Comparison of ENCODE assay signal across 1 cellular context in the genomic region with DNA sequence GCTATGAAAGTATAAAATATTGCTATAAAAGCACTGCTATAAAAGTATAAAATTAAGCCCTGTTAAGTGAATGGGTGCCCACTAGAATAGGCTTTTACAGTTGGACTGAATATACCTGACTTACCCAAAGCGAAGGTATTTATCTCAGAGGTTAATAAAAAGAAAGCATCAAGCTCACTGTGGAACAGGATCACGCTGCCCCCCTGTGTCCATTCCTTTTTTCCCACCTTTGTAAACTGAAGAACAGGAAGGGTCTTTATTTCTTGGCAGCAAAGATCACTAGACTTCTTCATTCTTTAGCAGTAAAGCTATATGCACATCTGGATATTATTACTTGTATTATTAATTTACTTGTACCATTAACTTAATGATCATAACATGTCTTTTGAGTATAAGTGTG.
A peak's percentile ranks its signal among the peaks of the same experiment; 100 is the strongest.
TF ChIP-seq lines count a peak whose summit lies in the region.

No MANE protein-coding gene starts in this region.

TF ChIP-seq in HepG2, 621 proteins besides CTCF, POLR2A, EP300 and RAD21:
- TF ChIP-seq RFXAP (CRISPR knock-in tag; IDR thresholded peaks at IDR 0.05; ENCODE audit: borderline replicate concordance) (no peak), ZNF713 (CRISPR knock-in tag; IDR thresholded peaks at IDR 0.05) (no peak), STAG1 (CRISPR knock-in tag; IDR thresholded peaks at IDR 0.05) (peak; percentile 50), SMC3 (IDR thresholded peaks at IDR 0.05; ENCODE audit: low read length) (peak; percentile 52; the same call in 1 of the 2 replicates)
TF ChIP-seq in HepG2: peak in this region for 2.
